ENCODE assay signal across 21 cellular contexts in the genomic region with DNA sequence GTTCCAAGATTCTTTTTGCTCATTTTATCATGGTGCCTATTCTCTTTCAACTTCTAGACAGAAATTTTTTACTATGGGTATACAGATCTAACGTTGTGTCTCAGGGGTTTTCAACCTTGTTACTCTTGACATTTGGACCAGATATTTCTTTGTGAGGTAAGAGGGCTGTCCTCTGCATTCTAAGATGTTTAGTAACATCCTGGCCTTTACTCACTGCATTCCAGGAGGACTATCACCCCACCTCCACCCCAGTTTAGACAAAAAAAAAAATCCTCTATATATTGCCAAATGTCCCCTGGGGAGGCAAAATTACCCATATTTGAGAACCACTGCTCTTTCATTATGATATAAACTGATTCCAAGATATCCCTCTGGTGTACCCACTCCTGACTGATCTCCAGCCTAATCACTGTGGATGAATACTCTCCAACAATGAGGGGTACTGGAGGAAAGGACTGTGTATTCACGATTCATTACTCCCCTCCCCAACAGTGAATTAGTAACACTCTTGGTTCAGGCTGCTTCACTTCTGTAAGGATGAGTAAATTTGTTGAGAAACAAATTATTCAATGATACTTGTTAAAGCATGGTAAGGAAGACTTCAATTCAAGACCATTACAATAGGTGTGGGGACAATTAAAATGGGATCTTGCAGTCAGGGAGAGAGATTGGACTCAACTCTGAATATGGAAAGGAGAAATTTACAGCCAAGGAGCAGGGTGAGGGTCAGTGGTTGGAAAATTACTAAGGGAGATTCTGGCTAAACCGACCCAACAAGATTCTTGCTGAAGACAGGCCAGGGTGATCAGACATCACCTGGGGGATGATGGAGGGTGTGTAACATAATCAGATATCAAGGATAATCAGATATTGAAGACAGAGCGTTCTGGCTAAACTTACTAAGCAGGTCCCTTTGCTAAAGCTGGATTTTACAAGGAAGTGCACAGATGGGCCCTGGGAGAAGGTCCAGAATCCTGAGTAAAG.
A peak's percentile ranks its signal among the peaks of the same experiment; 100 is the strongest.
DNase-seq lines count a peak whose midpoint lies in the region; ATAC-seq, FAIRE-seq and TF ChIP-seq lines count a peak whose summit lies in the region.
"Had no signal": no experiment of that assay in that cellular context is flagged by ENCODE, and none has a peak within 500 bp of the region (broad histone marks: within the 10 kb centered on the region; RNA-seq: fewer than 3 reads in every experiment).

No MANE protein-coding gene starts in this region.

- TF ChIP-seq RAD21 in HepG2 (CRISPR knock-in tag; IDR thresholded peaks at IDR 0.05) = no peak

- H3K4me3 ChIP-seq in AG04450 (ENCODE audit: low read depth, low read length) (no peak overlapping the region), HepG2 (replicated peaks in 1 of 3; ENCODE audit: insufficient read depth in 1 of 3, low read depth in 2 of 3, low read length in 3 of 3) (no peak overlapping the region)
- H3K4me3 ChIP-seq: body of pancreas, heart left ventricle had no signal

- POLR2A ChIA-PET in AG04450 (lab: Yijun Ruan, JAX) = no interaction called here
- POLR2A ChIA-PET in HepG2 (lab: Yijun Ruan, JAX) = no interaction called here

- FAIRE-seq in HepG2 (lab: Jason Lieb, UNC) = no peak
- FAIRE-seq: GM12891, TTC549 had no signal

- intact Hi-C loops in HepG2 (cut with micrococcal nuclease; ENCODE audit: unreplicated experiment) = no loop called here

- H3K27ac ChIP-seq in AG04450 (ENCODE audit: low read depth, low read length) (no peak overlapping the region), HepG2 (ENCODE audit: extremely low read length, insufficient read depth, low read length) (no peak overlapping the region)
- H3K27ac ChIP-seq: body of pancreas, heart left ventricle, KMS-11, parathyroid adenoma had no signal

- under 1% methylated on average over 4 of the region's 4 CpGs for WGBS in HepG2 (ENCODE audit: low lambda C conversion rate)

- H3K27me3 ChIP-seq in AG04450 (ENCODE audit: control insufficient read depth, insufficient read depth, low read length) = no peaks in the 10 kb centered on the region
- H3K27me3 ChIP-seq in HepG2 (ENCODE audit: control insufficient read depth in 1 of 2, insufficient read depth in 2 of 2, low read length in 2 of 2) = no peaks in the 10 kb centered on the region; a peak in 1 of 5 replicates
- H3K27me3 ChIP-seq: body of pancreas, heart left ventricle had no signal

- H3K9me3 ChIP-seq in AG04450 (ENCODE audit: control insufficient read depth, insufficient read depth, low read length) (no peaks in the 10 kb centered on the region), HepG2 (ENCODE audit: low read length) (0 out of 2 replicates have a peak, but pooled peaks cover 8% of the 10 kb centered on the region)
- H3K9me3 ChIP-seq: body of pancreas had no signal

- CTCF ChIA-PET in AG04450 (lab: Charles Lee) (no interaction called here), HepG2 (lab: Yijun Ruan, JAX; ENCODE audit: low intra/inter-chr PET ratio, low total read pairs) (no interaction called here)

- in situ Hi-C loops in HepG2 (cut with HindIII; ENCODE audit: extremely low pct_ligation_motif_present, low pct_unique_long_range_greater_than_20kb) = no loop called here

- no peaks in the 10 kb centered on the region for H3K79me2 ChIP-seq in HepG2 (ENCODE audit: insufficient read depth, low read length)
- H3K79me2 ChIP-seq: parathyroid adenoma had no signal

- no peak for ATAC-seq in HepG2
- ATAC-seq: activated CD8-positive, alpha-beta T cell treated with anti-CD3 and anti-CD28 coated beads, Interleukin-2, amount 10 ng/mL, durations not matched to agents 7 days and 5 days; activated T-helper 17 cell treated with anti-CD3 and anti-CD28 coated beads, Interleukin-2, amount 50 U/mL, for 72 hours; body of pancreas; heart left ventricle had no signal

- no peak for TF ChIP-seq POLR2A in HepG2 (IDR thresholded peaks at IDR 0.05; ENCODE audit: insufficient read depth in 1 of 2, low read depth in 2 of 2, low read length in 2 of 2)

- H2AFZ ChIP-seq in HepG2 (ENCODE audit: low read length) = no peak overlapping the region
- H2AFZ ChIP-seq: parathyroid adenoma had no signal

- TF ChIP-seq CTCF in AG04450 (IDR thresholded peaks at IDR 0.05; ENCODE audit: low read depth, low read length) (no peak), HepG2 (CRISPR knock-in tag; IDR thresholded peaks at IDR 0.05) (no peak)

- BruUV-seq in HepG2 (replicated peaks; lab: Mats Ljungman, UMichigan) = no TSS peak

- DNase-seq in AG04450 (ENCODE audit: low read depth, low spot score) (peak; percentile 8), LHCN-M2 (ENCODE audit: low read depth) (peak; percentile 8), amniotic epithelial cell (ENCODE audit: low read depth) (peak; percentile 24), glomerular visceral epithelial cell (ENCODE audit: extremely low spot score) (peak; percentile 42), GM19240 (ENCODE audit: insufficient read length, low spot score) (no peak), HepG2 (ENCODE audit: low spot score) (no peak), NCI-H510A (lab: John Stamatoyannopoulos, UW) (no peak)
- DNase-seq in stimulated activated CD4-positive, alpha-beta T cell treated with anti-CD3 and anti-CD28 coated beads, Interleukin-2, amount 100 ng/mL, for 24 hours = no peak
- DNase-seq: activated CD8-positive, alpha-beta T cell treated with anti-CD3 and anti-CD28 coated beads, Interleukin-2, amount 10 ng/mL, durations not matched to agents 7 days and 5 days; body of pancreas; DMS79 treated with DMSO at 0.1 percent for 48 hours; effector CD8-positive, alpha-beta T cell; heart left ventricle; NCI-H1694 treated with DMSO at 0.1 percent for 48 hours; NCI-H69; Right ventricle myocardium superior had no signal

- H3K9ac ChIP-seq in HepG2 (ENCODE audit: insufficient read depth, low read depth, low read length) = no peak overlapping the region
- H3K9ac ChIP-seq: KMS-11, parathyroid adenoma had no signal

- H3K36me3 ChIP-seq in HepG2 (replicated peaks in 1 of 2; ENCODE audit: control insufficient read depth in 1 of 2, insufficient read depth in 2 of 2, low read length in 2 of 2) = no peaks in the 10 kb centered on the region
- H3K36me3 ChIP-seq: heart left ventricle had no signal

- H3K4me2 ChIP-seq in HepG2 (ENCODE audit: low read depth, low read length) = no peak overlapping the region
- H3K4me2 ChIP-seq: KMS-11 had no signal

- H3K4me1 ChIP-seq in HepG2 (ENCODE audit: insufficient read depth, low read length) = no peaks in the 10 kb centered on the region
- H3K4me1 ChIP-seq: body of pancreas, parathyroid adenoma had no signal

- no peaks in the 10 kb centered on the region for H4K20me1 ChIP-seq in HepG2 (ENCODE audit: insufficient read depth, low read length)

- TF ChIP-seq EP300 in HepG2 (IDR thresholded peaks at IDR 0.05; ENCODE audit: low read depth in 2 of 2, low read length in 2 of 2) = no peak
- TF ChIP-seq EP300 in HepG2 (CRISPR knock-in tag; IDR thresholded peaks at IDR 0.05; ENCODE audit: borderline replicate concordance) = no peak

TF ChIP-seq in HepG2, 621 proteins besides CTCF, POLR2A, EP300 and RAD21 (continues in another document):
- TF ChIP-seq ZNF354B (CRISPR knock-in tag; IDR thresholded peaks at IDR 0.05) (no peak), ETV6 (CRISPR knock-in tag; conservative IDR thresholded peaks at IDR 0.05) (no peak), ZC3H4 (CRISPR knock-in tag; IDR thresholded peaks at IDR 0.05; ENCODE audit: borderline replicate concordance) (no peak), ZFP36L2 (CRISPR knock-in tag; IDR thresholded peaks at IDR 0.05) (no peak), KLF16 (CRISPR knock-in tag; IDR thresholded peaks at IDR 0.05) (no peak), ZNF431 (CRISPR knock-in tag; IDR thresholded peaks at IDR 0.05; ENCODE audit: borderline replicate concordance, low read depth) (no peak), SMAD1 (CRISPR knock-in tag; IDR thresholded peaks at IDR 0.05; ENCODE audit: borderline replicate concordance, low read depth) (no peak), ZKSCAN8 (CRISPR knock-in tag; IDR thresholded peaks at IDR 0.05; ENCODE audit: borderline replicate concordance) (no peak)
- TF ChIP-seq, protein P1, sequence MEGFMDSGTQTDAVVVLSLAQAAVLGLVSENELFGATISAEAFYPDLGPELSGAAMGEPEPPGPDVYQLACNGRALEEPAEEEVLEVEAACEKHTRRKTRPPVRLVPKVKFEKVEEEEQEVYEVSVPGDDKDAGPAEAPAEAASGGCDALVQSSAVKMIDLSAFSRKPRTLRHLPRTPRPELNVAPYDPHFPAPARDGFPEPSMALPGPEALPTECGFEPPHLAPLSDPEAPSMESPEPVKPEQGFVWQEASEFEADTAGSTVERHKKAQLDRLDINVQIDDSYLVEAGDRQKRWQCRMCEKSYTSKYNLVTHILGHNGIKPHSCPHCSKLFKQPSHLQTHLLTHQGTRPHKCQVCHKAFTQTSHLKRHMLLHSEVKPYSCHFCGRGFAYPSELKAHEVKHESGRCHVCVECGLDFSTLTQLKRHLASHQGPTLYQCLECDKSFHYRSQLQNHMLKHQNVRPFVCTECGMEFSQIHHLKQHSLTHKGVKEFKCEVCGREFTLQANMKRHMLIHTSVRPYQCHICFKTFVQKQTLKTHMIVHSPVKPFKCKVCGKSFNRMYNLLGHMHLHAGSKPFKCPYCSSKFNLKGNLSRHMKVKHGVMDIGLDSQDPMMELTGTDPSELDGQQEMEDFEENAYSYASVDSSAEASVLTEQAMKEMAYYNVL (CRISPR knock-in tag; IDR thresholded peaks at IDR 0.05; ENCODE audit: borderline replicate concordance) = no peak
- TF ChIP-seq, protein P2, sequence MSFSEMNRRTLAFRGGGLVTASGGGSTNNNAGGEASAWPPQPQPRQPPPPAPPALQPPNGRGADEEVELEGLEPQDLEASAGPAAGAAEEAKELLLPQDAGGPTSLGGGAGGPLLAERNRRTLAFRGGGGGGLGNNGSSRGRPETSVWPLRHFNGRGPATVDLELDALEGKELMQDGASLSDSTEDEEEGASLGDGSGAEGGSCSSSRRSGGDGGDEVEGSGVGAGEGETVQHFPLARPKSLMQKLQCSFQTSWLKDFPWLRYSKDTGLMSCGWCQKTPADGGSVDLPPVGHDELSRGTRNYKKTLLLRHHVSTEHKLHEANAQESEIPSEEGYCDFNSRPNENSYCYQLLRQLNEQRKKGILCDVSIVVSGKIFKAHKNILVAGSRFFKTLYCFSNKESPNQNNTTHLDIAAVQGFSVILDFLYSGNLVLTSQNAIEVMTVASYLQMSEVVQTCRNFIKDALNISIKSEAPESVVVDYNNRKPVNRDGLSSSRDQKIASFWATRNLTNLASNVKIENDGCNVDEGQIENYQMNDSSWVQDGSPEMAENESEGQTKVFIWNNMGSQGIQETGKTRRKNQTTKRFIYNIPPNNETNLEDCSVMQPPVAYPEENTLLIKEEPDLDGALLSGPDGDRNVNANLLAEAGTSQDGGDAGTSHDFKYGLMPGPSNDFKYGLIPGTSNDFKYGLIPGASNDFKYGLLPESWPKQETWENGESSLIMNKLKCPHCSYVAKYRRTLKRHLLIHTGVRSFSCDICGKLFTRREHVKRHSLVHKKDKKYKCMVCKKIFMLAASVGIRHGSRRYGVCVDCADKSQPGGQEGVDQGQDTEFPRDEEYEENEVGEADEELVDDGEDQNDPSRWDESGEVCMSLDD (CRISPR knock-in tag; IDR thresholded peaks at IDR 0.05; ENCODE audit: borderline replicate concordance) = no peak

Comparison
In these comparisons a context has a peak if more than half of its experiments do, and no peak if none do; other contexts are left out.
1. DNase-seq: peak in AG04450 (single experiment), LHCN-M2 (single experiment), amniotic epithelial cell (single experiment) and glomerular visceral epithelial cell (single experiment); none in GM19240 (single experiment), HepG2 (single experiment), NCI-H510A (single experiment) and stimulated activated CD4-positive, alpha-beta T cell treated with anti-CD3 and anti-CD28 coated beads, Interleukin-2, amount 100 ng/mL, for 24 hours (0 of 2).